ENCODE assay signal across 8 cellular contexts in the genomic region with DNA sequence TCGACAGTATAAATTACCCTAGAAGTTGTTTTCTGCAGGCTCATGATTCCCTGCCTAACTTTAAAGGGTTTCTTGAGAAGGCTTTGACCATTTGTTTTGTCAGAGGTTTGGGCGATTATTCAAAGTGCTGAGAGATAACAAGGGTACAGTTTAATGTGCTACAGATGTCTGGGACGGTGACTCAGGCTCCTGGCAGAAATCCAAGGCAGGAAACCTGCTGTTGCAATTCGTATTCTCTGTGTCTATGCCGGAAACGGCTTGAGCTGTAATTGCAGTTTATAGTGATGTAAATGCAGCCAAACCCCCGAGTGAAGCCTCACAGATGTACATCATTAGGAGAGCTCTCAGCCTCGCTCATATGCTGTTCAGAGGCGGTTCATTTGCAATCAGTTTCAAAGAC.
DNase-seq lines count a peak whose midpoint lies in the region; ATAC-seq and TF ChIP-seq lines count a peak whose summit lies in the region.

No MANE protein-coding gene starts in this region.

- H3K4me3 Mint-ChIP-seq in activated naive CD4-positive, alpha-beta T cell treated with anti-CD3 and anti-CD28 coated beads, Interleukin-2, amount 10 ng/mL, durations not matched to agents 7 days and 5 days: no peak overlapping the region

- CTCF ChIA-PET in activated naive CD4-positive, alpha-beta T cell treated with anti-CD3 and anti-CD28 coated beads, Interleukin-2, amount 10 ng/mL, durations not matched to agents 7 days and 5 days (lab: Charles Lee): no interaction called here

- TF ChIP-seq POLR2A in heart left ventricle (IDR thresholded peaks at IDR 0.05): no peak
- no peak for TF ChIP-seq POLR2A in sigmoid colon (IDR thresholded peaks at IDR 0.05)
- TF ChIP-seq POLR2A in esophagus muscularis mucosa (IDR thresholded peaks at IDR 0.05; ENCODE audit: low read depth): no peak

- H3K36me3 ChIP-seq in heart left ventricle: no peaks in the 10 kb centered on the region
- no peaks in the 10 kb centered on the region for H3K36me3 ChIP-seq in sigmoid colon
- no peaks in the 10 kb centered on the region for H3K36me3 ChIP-seq in esophagus muscularis mucosa

- peak; percentile 62 for DNase-seq in DMS153 treated with DMSO at 0.1 percent for 48 hours (lab: John Stamatoyannopoulos, UW; ENCODE audit: unreplicated experiment)
- peak; percentile 35 for DNase-seq in HPDE6-E6E7 (ENCODE audit: extremely low spot score)
- DNase-seq in NCI-H69 (lab: John Stamatoyannopoulos, UW): peak; percentile 97
- DNase-seq in activated naive CD4-positive, alpha-beta T cell treated with anti-CD3 and anti-CD28 coated beads, Interleukin-2, amount 10 ng/mL, durations not matched to agents 7 days and 5 days: peak; percentile 20
- peak; percentile 69 to 85 (median 78) for DNase-seq in heart left ventricle
- DNase-seq in sigmoid colon: peak; percentile 89
- DNase-seq in esophagus muscularis mucosa (ENCODE audit: extremely low spot score): no peak
- DNase-seq in GM19238 (ENCODE audit: insufficient read length, low spot score): no peak

- intact Hi-C loops in heart left ventricle (cut with DNase I): loop anchor here in 1 of 10 donors (10.0 kb wide), 1 partner anchor 651 kb away; no protein-coding TSS in a partner anchor
- intact Hi-C loops in sigmoid colon (cut with DNase I): no loop called here
- intact Hi-C loops in esophagus muscularis mucosa (cut with DNase I): no loop called here

- H3K9me3 ChIP-seq in heart left ventricle (no peaks in the 10 kb centered on the region), sigmoid colon (no peaks in the 10 kb centered on the region), esophagus muscularis mucosa (no peaks in the 10 kb centered on the region)

- TF ChIP-seq EP300 in sigmoid colon (IDR thresholded peaks at IDR 0.05): no peak
- no peak for TF ChIP-seq EP300 in esophagus muscularis mucosa (IDR thresholded peaks at IDR 0.05)

- H3K27me3 Mint-ChIP-seq in activated naive CD4-positive, alpha-beta T cell treated with anti-CD3 and anti-CD28 coated beads, Interleukin-2, amount 10 ng/mL, durations not matched to agents 7 days and 5 days: peaks cover 4% of the 10 kb centered on the region

- no peak overlapping the region for H3K27ac Mint-ChIP-seq in activated naive CD4-positive, alpha-beta T cell treated with anti-CD3 and anti-CD28 coated beads, Interleukin-2, amount 10 ng/mL, durations not matched to agents 7 days and 5 days

- no peak overlapping the region for H3K27ac ChIP-seq in heart left ventricle
- no peak overlapping the region for H3K27ac ChIP-seq in sigmoid colon
- no peak overlapping the region for H3K27ac ChIP-seq in esophagus muscularis mucosa (replicated peaks in 1 of 4)

- H3K36me3 Mint-ChIP-seq in activated naive CD4-positive, alpha-beta T cell treated with anti-CD3 and anti-CD28 coated beads, Interleukin-2, amount 10 ng/mL, durations not matched to agents 7 days and 5 days: no peaks in the 10 kb centered on the region

- peaks cover 0 to 14% (median 5%) of the 10 kb centered on the region in 12 donors for H3K4me1 ChIP-seq in heart left ventricle
- peaks cover 0 to 13% (median 5%) of the 10 kb centered on the region in 4 donors for H3K4me1 ChIP-seq in sigmoid colon
- peaks cover 0 to 11% (median 8%) of the 10 kb centered on the region in 4 donors for H3K4me1 ChIP-seq in esophagus muscularis mucosa

- H3K4me1 Mint-ChIP-seq in activated naive CD4-positive, alpha-beta T cell treated with anti-CD3 and anti-CD28 coated beads, Interleukin-2, amount 10 ng/mL, durations not matched to agents 7 days and 5 days: no peaks in the 10 kb centered on the region

- 2 to 9% (median 7%) methylated on average over 9 of the region's 9 CpGs for WGBS in heart left ventricle, 4 donors
- 1 to 3% methylated on average over 9 of the region's 9 CpGs for WGBS in sigmoid colon, 2 donors
- 3% methylated on average over 9 of the region's 9 CpGs for WGBS in esophagus muscularis mucosa

- H3K27me3 ChIP-seq in heart left ventricle: no peaks in the 10 kb centered on the region
- no peaks in the 10 kb centered on the region for H3K27me3 ChIP-seq in sigmoid colon
- H3K27me3 ChIP-seq in esophagus muscularis mucosa: peaks cover 0 to 9% (median 0%) of the 10 kb centered on the region in 4 donors

- TF ChIP-seq CTCF in heart left ventricle (IDR thresholded peaks at IDR 0.05) (no peak), sigmoid colon (IDR thresholded peaks at IDR 0.05) (no peak), esophagus muscularis mucosa (IDR thresholded peaks at IDR 0.05) (no peak)

- H3K4me3 ChIP-seq in heart left ventricle (no peak overlapping the region), sigmoid colon (no peak overlapping the region), esophagus muscularis mucosa (no peak overlapping the region)

- H3K9me3 Mint-ChIP-seq in activated naive CD4-positive, alpha-beta T cell treated with anti-CD3 and anti-CD28 coated beads, Interleukin-2, amount 10 ng/mL, durations not matched to agents 7 days and 5 days: no peaks in the 10 kb centered on the region

- peak; percentile 77 to 96 (median 90) for ATAC-seq in heart left ventricle

Comparison
In these comparisons a context has a peak if more than half of its experiments do, and no peak if none do; other contexts are left out.
1. DNase-seq: peak in DMS153 treated with DMSO at 0.1 percent for 48 hours (single experiment), HPDE6-E6E7 (single experiment), NCI-H69 (single experiment), activated naive CD4-positive, alpha-beta T cell treated with anti-CD3 and anti-CD28 coated beads, Interleukin-2, amount 10 ng/mL, durations not matched to agents 7 days and 5 days (single experiment), heart left ventricle (5 of 5) and sigmoid colon (single experiment); none in esophagus muscularis mucosa (single experiment) and GM19238 (single experiment).